ENCODE assay signal across 13 cellular contexts in the genomic region with DNA sequence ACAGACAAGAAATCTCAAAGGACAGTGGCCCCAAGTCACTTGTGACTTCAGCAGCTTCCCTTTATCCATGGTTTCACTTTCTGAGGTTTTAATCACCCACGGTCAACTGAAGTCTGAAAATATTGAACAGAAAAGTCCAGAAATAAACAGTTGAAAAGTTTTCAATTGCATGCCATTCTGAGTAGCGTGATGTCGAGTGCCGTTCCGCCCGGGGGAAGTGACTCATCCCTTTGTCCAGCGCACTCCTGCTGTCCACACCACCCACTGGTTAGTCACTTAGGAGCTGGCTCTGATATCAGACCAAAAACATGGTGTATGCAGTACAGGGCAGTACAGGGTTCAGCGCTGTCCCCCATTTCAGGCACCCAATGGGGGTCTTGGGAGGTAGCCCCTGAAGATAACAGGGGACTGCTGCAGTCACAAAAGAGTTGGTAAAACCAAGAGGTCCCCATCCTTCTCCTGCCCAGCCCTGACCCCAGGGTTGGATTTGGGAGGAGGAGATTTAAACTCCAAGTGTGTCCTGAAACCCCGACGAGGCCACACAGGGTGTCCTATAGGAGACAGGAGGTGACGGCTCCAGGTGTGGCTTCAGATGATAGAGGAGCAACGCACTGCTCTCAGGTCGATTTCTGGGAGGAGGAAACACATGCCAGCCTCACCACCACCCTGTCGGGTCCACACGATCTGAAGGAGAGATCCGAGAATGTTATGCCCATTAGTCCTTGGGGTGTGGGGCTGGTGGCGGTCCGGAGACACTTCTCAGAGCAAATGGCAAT.
DNase-seq lines count a peak whose midpoint lies in the region; ATAC-seq, FAIRE-seq and TF ChIP-seq lines count a peak whose summit lies in the region.
"Had no signal": no experiment of that assay in that cellular context is flagged by ENCODE, and none has a peak within 500 bp of the region (broad histone marks: within the 10 kb centered on the region; RNA-seq: fewer than 3 reads in every experiment).

No MANE protein-coding gene starts in this region.

- no peaks in the 10 kb centered on the region for H3K27me3 ChIP-seq in astrocyte (ENCODE audit: insufficient read depth, low read length)

- no peaks in the 10 kb centered on the region for H3K79me2 ChIP-seq in astrocyte (ENCODE audit: insufficient read depth, low read length)

- peak overlapping the region; percentile 54 for H3K9ac ChIP-seq in astrocyte (ENCODE audit: low read length)

- peak overlapping the region; percentile 47 for H3K27ac Mint-ChIP-seq in astrocyte (ENCODE audit: unreplicated experiment)
- H3K27ac Mint-ChIP-seq: CD4-positive, CD25-positive, alpha-beta regulatory T cell had no signal

- ATAC-seq in GM21381 (IDR thresholded peaks at IDR 0.05; ENCODE audit: unreplicated experiment) (no peak), GM19351 (IDR thresholded peaks at IDR 0.05; ENCODE audit: unreplicated experiment) (no peak)
- ATAC-seq: psoas muscle had no signal

- H3K36me3 Mint-ChIP-seq in astrocyte (ENCODE audit: low read depth, unreplicated experiment): peaks cover 8% of the 10 kb centered on the region
- H3K36me3 Mint-ChIP-seq: CD4-positive, CD25-positive, alpha-beta regulatory T cell had no signal

- no peak overlapping the region for H3K4me3 Mint-ChIP-seq in astrocyte (ENCODE audit: unreplicated experiment)
- H3K4me3 Mint-ChIP-seq: CD4-positive, CD25-positive, alpha-beta regulatory T cell had no signal

- H3K27me3 Mint-ChIP-seq in astrocyte (ENCODE audit: low read depth, unreplicated experiment): no peaks in the 10 kb centered on the region

- peak overlapping the region; percentile 24 for H3K4me3 ChIP-seq in astrocyte (ENCODE audit: insufficient read depth, low read depth, low read length)
- H3K4me3 ChIP-seq: psoas muscle had no signal

- H3K36me3 ChIP-seq in astrocyte (ENCODE audit: insufficient read depth, low read length): no peaks in the 10 kb centered on the region

- peaks cover 7% of the 10 kb centered on the region for H3K9me3 Mint-ChIP-seq in astrocyte (ENCODE audit: unreplicated experiment)

- FAIRE-seq in astrocyte (lab: Jason Lieb, UNC): peak; percentile 85

- TF ChIP-seq CTCF in astrocyte (IDR thresholded peaks at IDR 0.05; ENCODE audit: insufficient read depth, low read depth, low read length): no peak

- H3K9me3 ChIP-seq in astrocyte (ENCODE audit: insufficient read depth, low read depth, low read length): peaks cover 7% of the 10 kb centered on the region
- H3K9me3 ChIP-seq: psoas muscle had no signal

- peak overlapping the region; percentile 68 for H3K4me2 ChIP-seq in astrocyte (ENCODE audit: low read length)

- no peaks in the 10 kb centered on the region for H4K20me1 ChIP-seq in astrocyte (ENCODE audit: insufficient read depth, low read length)

- peaks cover 4% of the 10 kb centered on the region for H3K4me1 Mint-ChIP-seq in astrocyte (ENCODE audit: low read depth, unreplicated experiment)
- H3K4me1 Mint-ChIP-seq: CD4-positive, CD25-positive, alpha-beta regulatory T cell had no signal

- H3K4me1 ChIP-seq in astrocyte (ENCODE audit: insufficient read depth, low read length): peaks cover 17% of the 10 kb centered on the region
- H3K4me1 ChIP-seq: psoas muscle had no signal

- DNase-seq in AG08395 (ENCODE audit: low spot score) (peak; percentile 97), HS-5 (ENCODE audit: low read depth) (peak; percentile 77), astrocyte (ENCODE audit: low read depth) (peak; percentile 88), iris pigment epithelial cell (ENCODE audit: low read depth) (peak; percentile 75), NCI-H1694 (lab: John Stamatoyannopoulos, UW) (no peak), substantia nigra (lab: John Stamatoyannopoulos, UW) (no peak)
- DNase-seq: activated naive CD4-positive, alpha-beta T cell treated with Interleukin-2 at 50 U/mL for 16 hours; CD4-positive, CD25-positive, alpha-beta regulatory T cell; NCI-H1105; psoas muscle; RPMI8226 had no signal

- H3K27ac ChIP-seq in astrocyte (ENCODE audit: low read depth, low read length) (peak overlapping the region; percentile 83), substantia nigra (ENCODE audit: low read depth, low read length, poor library complexity, severe bottlenecking) (no peak overlapping the region)
- H3K27ac ChIP-seq: psoas muscle had no signal

- H2AFZ ChIP-seq in astrocyte (ENCODE audit: low read depth, low read length): peak overlapping the region; percentile 68

Comparison
In these comparisons a context has a peak if more than half of its experiments do, and no peak if none do; other contexts are left out.
1. DNase-seq: peak in AG08395 (single experiment), HS-5 (single experiment), astrocyte (single experiment) and iris pigment epithelial cell (single experiment); none in NCI-H1694 (single experiment) and substantia nigra (0 of 49).